Comparison of ENCODE assay signal across 8 cellular contexts in the genomic region with DNA sequence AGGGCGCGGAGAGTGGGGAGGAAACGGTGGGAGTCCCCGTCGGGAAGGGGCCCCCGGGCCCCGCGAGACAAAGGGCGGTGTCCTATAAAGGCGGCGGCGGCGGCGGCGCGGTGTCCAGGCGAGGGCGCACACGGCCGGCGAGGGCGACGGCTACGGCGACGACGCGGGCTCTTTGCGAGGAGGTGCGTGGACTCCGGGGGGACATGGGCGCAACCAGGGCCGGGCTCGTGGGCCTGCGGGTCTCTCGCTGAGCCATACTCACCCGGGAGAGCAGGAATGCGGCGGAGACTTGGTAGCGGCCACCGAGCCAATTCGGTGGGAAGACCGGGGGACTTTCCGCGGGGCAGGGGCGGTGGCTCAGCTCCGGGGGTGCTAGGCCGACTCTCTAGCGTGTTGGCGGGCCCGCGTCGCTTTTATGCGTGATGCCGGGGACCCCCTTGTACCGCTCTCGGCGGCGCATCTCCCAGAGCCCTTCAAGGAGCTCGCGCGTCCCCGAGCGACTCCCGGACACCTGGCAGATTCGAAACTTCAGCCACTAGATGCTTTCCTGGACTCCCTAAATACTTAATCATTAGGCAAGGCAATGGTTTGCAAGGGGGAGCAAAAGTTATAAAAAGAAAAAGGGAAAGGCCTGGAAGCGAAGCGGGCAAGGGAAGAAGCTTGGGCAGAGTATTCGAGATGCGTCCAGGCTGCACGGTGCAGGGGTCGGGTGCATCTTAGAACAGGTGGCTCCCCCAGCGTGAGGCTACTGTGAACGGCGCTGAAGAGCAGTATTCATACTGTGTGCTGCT. TPM values are rescaled to one million over a fixed set of nuclear protein-coding genes. Genes with fewer than 3 reads are reported as not detected.
DNase-seq lines count a peak whose midpoint lies in the region; ATAC-seq and TF ChIP-seq lines count a peak whose summit lies in the region.

No MANE protein-coding gene starts in this region.

- no peak overlapping the region for H3K27ac Mint-ChIP-seq in natural killer cell

- H3K4me3 ChIP-seq in BLaER1 (peak overlapping the region; percentile 59), esophagus muscularis mucosa (peak overlapping the region; percentile 53 to 61 (median 54))

- H3K4me1 ChIP-seq in BLaER1, result peaks cover 10% of the 10 kb centered on the region
- H3K4me1 ChIP-seq in esophagus muscularis mucosa, result peaks cover 11 to 16% (median 14%) of the 10 kb centered on the region in 4 donors

- intact Hi-C loops in esophagus muscularis mucosa (cut with DNase I), result no loop called here
- intact Hi-C loops in natural killer cell (cut with micrococcal nuclease), result no loop called here

- H3K9me3 Mint-ChIP-seq in natural killer cell, result no peaks in the 10 kb centered on the region

- H3K4me3 Mint-ChIP-seq in natural killer cell, result peak overlapping the region; percentile 75

- TF ChIP-seq CTCF in esophagus muscularis mucosa (IDR thresholded peaks at IDR 0.05), result peak in 2 of 3 experiments; percentile 17 to 34
- no peak for TF ChIP-seq CTCF in natural killer cell (IDR thresholded peaks at IDR 0.05)

- TF ChIP-seq EP300 in esophagus muscularis mucosa (IDR thresholded peaks at IDR 0.05), result no peak

- peak; percentile 40 for ATAC-seq in GM18873 (IDR thresholded peaks at IDR 0.05; ENCODE audit: low FRiP score, unreplicated experiment)
- ATAC-seq in HG03354 (IDR thresholded peaks at IDR 0.05; ENCODE audit: poor library complexity, severe bottlenecking, unreplicated experiment), result peak; percentile 59
- ATAC-seq in natural killer cell, result peak in 1 of 3 donors; percentile 60

- H4K20me1 ChIP-seq in BLaER1, result 0 out of 2 replicates have a peak, but pooled peaks cover 5% of the 10 kb centered on the region

- H3K9me3 ChIP-seq in BLaER1 (no peaks in the 10 kb centered on the region), esophagus muscularis mucosa (no peaks in the 10 kb centered on the region)

- H3K27me3 ChIP-seq in BLaER1 (peaks cover 36% of the 10 kb centered on the region), esophagus muscularis mucosa (peaks cover 0 to 38% (median 6%) of the 10 kb centered on the region in 4 donors)

- DNase-seq in UCSD-AML1 (lab: John Stamatoyannopoulos, UW; ENCODE audit: unreplicated experiment), result peak; percentile 36
- no peak for DNase-seq in esophagus muscularis mucosa (ENCODE audit: extremely low spot score)
- DNase-seq in natural killer cell, result no peak
- no peak for DNase-seq in SHP77 (lab: John Stamatoyannopoulos, UW)
- DNase-seq in NCI-H187 (lab: John Stamatoyannopoulos, UW), result no peak

- H3K27me3 Mint-ChIP-seq in natural killer cell (ENCODE audit: low read depth in 2 of 2), result peaks cover 37 to 50% of the 10 kb centered on the region in 2 donors

- H3K36me3 Mint-ChIP-seq in natural killer cell, result no peaks in the 10 kb centered on the region

- WGBS in esophagus muscularis mucosa, result 5% methylated on average over 23 of the region's 75 CpGs

- TF ChIP-seq POLR2A in esophagus muscularis mucosa (IDR thresholded peaks at IDR 0.05; ENCODE audit: low read depth), result no peak

- H3K9ac ChIP-seq in BLaER1, result no peak overlapping the region

- H3K27ac ChIP-seq in BLaER1, result no peak overlapping the region
- H3K27ac ChIP-seq in esophagus muscularis mucosa (replicated peaks in 1 of 4), result no peak overlapping the region

- H3K4me2 ChIP-seq in BLaER1, result peak overlapping the region; percentile 69

- peaks cover 9% of the 10 kb centered on the region in 2 donors for H3K4me1 Mint-ChIP-seq in natural killer cell

- H3K36me3 ChIP-seq in BLaER1 (no peaks in the 10 kb centered on the region), esophagus muscularis mucosa (no peaks in the 10 kb centered on the region)

RNA-seq across cellular contexts. Expression of gene TAL2, which starts 5.9 kb away (rescaled TPM):
- total RNA-seq in esophagus muscularis mucosa (not detected), natural killer cell (not detected)

RNA-seq across cellular contexts. Expression of gene TMEM38B, which starts 38.0 kb away (rescaled TPM):
- total RNA-seq in esophagus muscularis mucosa (10 to 100 TPM in 2 of 4 donors, 1 to 10 TPM in 2; 8.0 to 15.1 (median 11.9) TPM), natural killer cell (1 to 10 TPM; 5.7 to 8.0 (median 8.0) TPM)
